Comparison of ENCODE assay signal across 1 cellular context in the genomic region with DNA sequence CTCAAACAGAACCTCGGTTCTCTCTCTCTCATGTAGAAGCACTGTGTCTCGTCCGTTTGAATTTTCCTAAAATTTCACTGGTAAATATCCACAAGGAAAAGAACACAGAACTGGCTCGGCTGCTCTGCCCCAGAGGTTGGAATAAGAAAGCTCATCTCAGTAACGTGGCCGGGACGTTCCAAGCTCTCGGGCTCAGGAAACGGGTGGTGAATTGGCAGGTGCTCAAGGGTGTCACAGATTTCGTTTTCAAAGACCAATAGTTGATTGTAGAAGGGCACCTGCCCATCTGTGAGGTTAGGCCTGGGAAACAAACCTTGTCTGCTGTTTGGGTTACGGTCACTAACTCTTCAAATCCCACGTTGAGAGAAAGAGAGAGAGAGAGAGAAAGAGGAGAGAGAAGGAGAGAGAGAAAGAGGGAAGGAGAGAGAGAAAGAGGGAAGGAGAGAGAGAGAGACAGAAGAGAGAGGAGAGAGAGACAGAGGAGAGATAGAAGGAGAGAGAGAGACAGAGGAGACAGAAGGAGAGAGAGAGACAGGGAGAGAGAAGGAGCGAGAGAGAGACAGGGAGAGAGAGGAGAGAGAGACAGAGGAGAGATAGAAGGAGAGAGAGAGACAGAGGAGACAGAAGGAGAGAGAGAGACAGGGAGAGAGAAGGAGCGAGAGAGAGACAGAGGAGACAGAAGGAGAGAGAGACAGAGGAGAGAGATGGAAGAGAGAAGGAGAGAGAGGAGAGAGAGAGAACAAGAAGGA.
TF ChIP-seq lines count a peak whose summit lies in the region.

No MANE protein-coding gene starts in this region.

TF ChIP-seq in H1, 55 proteins besides CTCF, POLR2A, EP300 and RAD21:
- no peak for TF ChIP-seq ASH2L (IDR thresholded peaks at IDR 0.05; ENCODE audit: low read length)
